ENCODE assay signal across 9 cellular contexts in genomic region chr1:2381741-2382620, GRCh38. TPM values are rescaled to one million over a fixed set of nuclear protein-coding genes. Genes with fewer than 3 reads are reported as not detected.
DNase-seq lines count a peak whose midpoint lies in the region; ATAC-seq and TF ChIP-seq lines count a peak whose summit lies in the region.
"Had no signal": no experiment of that assay in that cellular context is flagged by ENCODE, and none has a peak within 500 bp of the region (broad histone marks: within the 10 kb centered on the region; RNA-seq: fewer than 3 reads in every experiment).

No MANE protein-coding gene starts in this region.

- H3K27ac ChIP-seq in CD8-positive, alpha-beta memory T cell (ENCODE audit: low read depth, low read length): no peak overlapping the region
- H3K27ac ChIP-seq in H9 (ENCODE audit: insufficient read length, low read depth, low read length) (no peak overlapping the region), suprapubic skin (no peak overlapping the region)

- ATAC-seq in HG02870 (IDR thresholded peaks at IDR 0.05; ENCODE audit: unreplicated experiment): no peak

- H3K14ac ChIP-seq in H9 (ENCODE audit: insufficient read depth, low read length): no peak overlapping the region

- no peak overlapping the region for H2AFZ ChIP-seq in H9 (ENCODE audit: low read length)

- CTCF ChIA-PET in CD8-positive, alpha-beta memory T cell (lab: Charles Lee): interaction anchor here (0.6 to 8.2 kb wide), 21 partner anchors 9 to 290 kb away, joined by 3 to 114 read pairs (median 5); partner anchors contain the start of genes FAAP20, MORN1 and RER1

- H3K4me3 Mint-ChIP-seq in CD8-positive, alpha-beta memory T cell: no peak overlapping the region
- no peak overlapping the region for H3K4me3 Mint-ChIP-seq in H9
- H3K4me3 Mint-ChIP-seq: T-helper 1 cell treated with Interleukin-12 subunit alpha and Interleukin-12 subunit beta and Interleukin-4 antibody, amounts not matched to agents 30 μg/mL and 1 μg/mL, for 36 hours had no signal

- no peaks in the 10 kb centered on the region for H4K20me1 ChIP-seq in H9 (ENCODE audit: control insufficient read depth, insufficient read depth, insufficient read length)

- H3K4ac ChIP-seq in H9 (ENCODE audit: low read depth, low read length): no peak overlapping the region

- H4K8ac ChIP-seq in H9 (replicated peaks; ENCODE audit: insufficient read length, low read depth, low read length): no peak overlapping the region

- POLR2A ChIA-PET in CD8-positive, alpha-beta memory T cell (lab: Charles Lee): interaction anchor here (0.5 to 1.6 kb wide), 2 partner anchors 157 to 187 kb away, joined by 3 to 11 read pairs; partner anchors contain the start of gene FAAP20

- H3K27ac Mint-ChIP-seq in CD8-positive, alpha-beta memory T cell: no peak overlapping the region
- H3K27ac Mint-ChIP-seq in H9: no peak overlapping the region
- H3K27ac Mint-ChIP-seq: T-helper 1 cell treated with Interleukin-12 subunit alpha and Interleukin-12 subunit beta and Interleukin-4 antibody, amounts not matched to agents 30 μg/mL and 1 μg/mL, for 36 hours had no signal

- no peak overlapping the region for H3K9ac ChIP-seq in H9 (ENCODE audit: extremely low read depth, insufficient read length, low read length)

- H3K4me1 Mint-ChIP-seq in CD8-positive, alpha-beta memory T cell: peaks cover 0 to 3% (median 3%) of the 10 kb centered on the region in 3 donors
- H3K4me1 Mint-ChIP-seq in H9: peaks cover 3 to 4% of the 10 kb centered on the region in 2 experiments; a peak in 1 of 4 replicates

- H3K9me3 Mint-ChIP-seq in CD8-positive, alpha-beta memory T cell: no peaks in the 10 kb centered on the region
- no peaks in the 10 kb centered on the region for H3K9me3 Mint-ChIP-seq in H9
- H3K9me3 Mint-ChIP-seq: T-helper 1 cell treated with Interleukin-12 subunit alpha and Interleukin-12 subunit beta and Interleukin-4 antibody, amounts not matched to agents 30 μg/mL and 1 μg/mL, for 36 hours had no signal

- H3K27me3 ChIP-seq in CD8-positive, alpha-beta memory T cell (ENCODE audit: insufficient read depth, low read length, poor library complexity, severe bottlenecking): no peaks in the 10 kb centered on the region
- H3K27me3 ChIP-seq in H9 (ENCODE audit: insufficient read depth, low read length): no peaks in the 10 kb centered on the region
- no peaks in the 10 kb centered on the region for H3K27me3 ChIP-seq in suprapubic skin

- TF ChIP-seq CTCF in H9 (conservative IDR thresholded peaks at IDR 0.05) (peak; percentile 95), suprapubic skin (IDR thresholded peaks at IDR 0.05) (peak; percentile 93 to 95)

- no peak overlapping the region for H2BK120ac ChIP-seq in H9 (ENCODE audit: low read depth, low read length, poor library complexity, severe bottlenecking)

- no peaks in the 10 kb centered on the region for H3K36me3 ChIP-seq in CD8-positive, alpha-beta memory T cell (ENCODE audit: insufficient read depth, low read length)
- H3K36me3 ChIP-seq in suprapubic skin: no peaks in the 10 kb centered on the region

- H3K56ac ChIP-seq in H9 (ENCODE audit: insufficient read length, low read depth, low read length): no peak overlapping the region

- no peaks in the 10 kb centered on the region for H3K23me2 ChIP-seq in H9 (ENCODE audit: insufficient read length, low read depth, low read length, poor library complexity, severe bottlenecking)

- H3K4me1 ChIP-seq in CD8-positive, alpha-beta memory T cell (ENCODE audit: insufficient read depth, low read length): peaks cover 11% of the 10 kb centered on the region
- no peaks in the 10 kb centered on the region for H3K4me1 ChIP-seq in H9 (ENCODE audit: insufficient read depth, low read length)
- H3K4me1 ChIP-seq in suprapubic skin: peaks cover 13% of the 10 kb centered on the region

- no peak overlapping the region for H2BK20ac ChIP-seq in H9 (ENCODE audit: low read depth, low read length, poor library complexity, severe bottlenecking)

- H3K23ac ChIP-seq in H9 (ENCODE audit: insufficient read length, low read depth, low read length): no peak overlapping the region

- H3K9me3 ChIP-seq in CD8-positive, alpha-beta memory T cell (ENCODE audit: low read length): no peaks in the 10 kb centered on the region
- H3K9me3 ChIP-seq in H9 (ENCODE audit: control insufficient read depth, low read depth, low read length) (no peaks in the 10 kb centered on the region), suprapubic skin (no peaks in the 10 kb centered on the region)

- no peak overlapping the region for H3K4me2 ChIP-seq in H9 (ENCODE audit: insufficient read depth, insufficient read length, low read length)

- TF ChIP-seq EP300 in suprapubic skin (IDR thresholded peaks at IDR 0.05): no peak

- no peak overlapping the region for H2AK5ac ChIP-seq in H9 (ENCODE audit: insufficient read length, low read length)

- no peak overlapping the region for H3K4me3 ChIP-seq in CD8-positive, alpha-beta memory T cell (ENCODE audit: low read length)
- no peak overlapping the region for H3K4me3 ChIP-seq in suprapubic skin

- H4K5ac ChIP-seq in H9 (ENCODE audit: insufficient read length, low read depth, low read length): no peak overlapping the region

- no CpG with 5 or more reads among the region's 28 CpGs for WGBS in H9 (ENCODE audit: extremely low coverage, insufficient read length, low lambda C conversion rate)
- 43% methylated on average over 11 of the region's 28 CpGs for WGBS in suprapubic skin

- no peak overlapping the region for H3T11ph ChIP-seq in H9 (ENCODE audit: low read length)

- no peak overlapping the region for H2BK5ac ChIP-seq in H9 (ENCODE audit: insufficient read length, low read length)

- no peaks in the 10 kb centered on the region for H3K79me2 ChIP-seq in H9 (ENCODE audit: insufficient read depth, low read length)

- no peak overlapping the region for H4K91ac ChIP-seq in H9 (ENCODE audit: insufficient read length, low read depth, low read length)

- no peak overlapping the region for H2BK12ac ChIP-seq in H9 (ENCODE audit: insufficient read length, low read depth, low read length)

- no peaks in the 10 kb centered on the region for H3K27me3 Mint-ChIP-seq in CD8-positive, alpha-beta memory T cell
- H3K27me3 Mint-ChIP-seq in H9 (ENCODE audit: low read depth): no peaks in the 10 kb centered on the region; the same call in 1 of the 2 replicates

- TF ChIP-seq POLR2A in suprapubic skin (IDR thresholded peaks at IDR 0.05): no peak

- no peak overlapping the region for H3K18ac ChIP-seq in H9 (ENCODE audit: insufficient read length, low read depth, low read length)

- no peaks in the 10 kb centered on the region for H3K79me1 ChIP-seq in H9 (ENCODE audit: insufficient read depth, low read depth, low read length, poor library complexity, severe bottlenecking)

- H3K36me3 Mint-ChIP-seq in CD8-positive, alpha-beta memory T cell: no peaks in the 10 kb centered on the region
- peaks cover 0 to 5% (median 0%) of the 10 kb centered on the region in 3 experiments; a peak in 1 of 7 replicates for H3K36me3 Mint-ChIP-seq in H9 (ENCODE audit: insufficient read depth in 1 of 3, low read depth in 3 of 3)

- peak; percentile 61 to 83 (median 70) for DNase-seq in CD8-positive, alpha-beta memory T cell
- DNase-seq in H9 (peak; percentile 89), RKO (ENCODE audit: low spot score) (peak; percentile 67), fibroblast of the conjunctiva (ENCODE audit: low read depth) (peak; percentile 63), occipital lobe (lab: John Stamatoyannopoulos, UW) (peak; percentile 38), suprapubic skin (ENCODE audit: low spot score in 2 of 2) (peak; percentile 88 to 92)
- peak; percentile 52 to 58 for DNase-seq in activated T-helper 1 cell treated with anti-CD3 and anti-CD28 coated beads, Interleukin-2, amount 50 U/mL, for 16 hours (ENCODE audit: low read depth in 1 of 2, low spot score in 1 of 2)

- H2BK15ac ChIP-seq in H9 (ENCODE audit: low read depth, low read length): no peak overlapping the region

RNA-seq across cellular contexts. Expression of gene MORN1, which starts 9.4 kb away (rescaled TPM):
- total RNA-seq in CD8-positive, alpha-beta memory T cell: 10 to 100 TPM in 1 of 2 experiments, 1 to 10 TPM in 1; 9.4 to 10.4 TPM
- polyA plus RNA-seq in CD8-positive, alpha-beta memory T cell: 3.3 TPM
- total RNA-seq in H9 (2021) (12.7 and 14.3 TPM in 2 replicates), occipital lobe (13.1 TPM), suprapubic skin (10 to 100 TPM in 2 of 4 donors, 1 to 10 TPM in 2; 5.7 to 13.4 (median 8.5) TPM)

RNA-seq across cellular contexts. Expression of gene RER1, which starts 9.7 kb away (rescaled TPM):
- 100 to 1,000 TPM; 214 to 222 TPM for total RNA-seq in CD8-positive, alpha-beta memory T cell
- polyA plus RNA-seq in CD8-positive, alpha-beta memory T cell: 166 TPM
- total RNA-seq in H9 (2021): 110 and 118 TPM in 2 replicates
- 34.5 TPM for total RNA-seq in occipital lobe
- total RNA-seq in suprapubic skin: 10 to 100 TPM; 56.9 to 86.5 (median 81.4) TPM

RNA-seq across cellular contexts. Expression of gene PEX10, which starts 30.4 kb away (rescaled TPM):
- total RNA-seq in CD8-positive, alpha-beta memory T cell: 10 to 100 TPM; 25.6 to 26.2 TPM
- polyA plus RNA-seq in CD8-positive, alpha-beta memory T cell: 8.9 TPM
- total RNA-seq in H9 (2021) (33.6 and 34.4 TPM in 2 replicates), occipital lobe (21.2 TPM), suprapubic skin (10 to 100 TPM; 16.2 to 39.2 (median 27.3) TPM)

Comparison
In these comparisons a context has a peak if more than half of its experiments do, and no peak if none do; other contexts are left out.
1. DNase-seq: peak in every context shown above with its lines; median percentile 90 in suprapubic skin; 89 in H9; 70 in CD8-positive, alpha-beta memory T cell; 67 in RKO; 63 in fibroblast of the conjunctiva; 55 in activated T-helper 1 cell treated with anti-CD3 and anti-CD28 coated beads, Interleukin-2, amount 50 U/mL, for 16 hours; 38 in occipital lobe.